In genomic region chr2:218568190-218569037, GRCh38 we compare ENCODE assay signal across 8 cellular contexts. TPM values are rescaled to one million over a fixed set of nuclear protein-coding genes. Genes with fewer than 3 reads are reported as not detected.
DNase-seq lines count a peak whose midpoint lies in the region; ATAC-seq lines count a peak whose summit lies in the region.

TSS of gene CNOT9 (plus strand) at chr2:218568839. CDS start at chr2:218568955, 116 bp downstream.
TSS of gene USP37 (minus strand) at chr2:218568351. CDS start at chr2:218558653, 9,698 bp downstream.

- H3K9me3 Mint-ChIP-seq in activated CD4-positive, alpha-beta T cell treated with anti-CD3 and anti-CD28 coated beads, Interleukin-2, amount 10 ng/mL, durations not matched to agents 7 days and 5 days = no peaks in the 10 kb centered on the region

- peaks cover 56% of the 10 kb centered on the region for H3K36me3 Mint-ChIP-seq in activated CD4-positive, alpha-beta T cell treated with anti-CD3 and anti-CD28 coated beads, Interleukin-2, amount 10 ng/mL, durations not matched to agents 7 days and 5 days (ENCODE audit: low read depth)

- peak within 1 kb of the TSS; percentile 100 for H3K27ac Mint-ChIP-seq in activated CD4-positive, alpha-beta T cell treated with anti-CD3 and anti-CD28 coated beads, Interleukin-2, amount 10 ng/mL, durations not matched to agents 7 days and 5 days

- H3K4me2 ChIP-seq in BLaER1 = peak within 1 kb of the TSS; percentile 91

- H3K4me1 Mint-ChIP-seq in activated CD4-positive, alpha-beta T cell treated with anti-CD3 and anti-CD28 coated beads, Interleukin-2, amount 10 ng/mL, durations not matched to agents 7 days and 5 days = peaks cover 59% of the 10 kb centered on the region

- no peaks in the 10 kb centered on the region for H3K9me3 ChIP-seq in BLaER1

- CTCF ChIA-PET in activated CD4-positive, alpha-beta T cell treated with anti-CD3 and anti-CD28 coated beads, Interleukin-2, amount 10 ng/mL, durations not matched to agents 7 days and 5 days (lab: Charles Lee) = no interaction called here

- peak within 1 kb of the TSS; percentile 97 for H3K27ac ChIP-seq in BLaER1

- no peaks in the 10 kb centered on the region for H3K27me3 ChIP-seq in BLaER1

- peak; percentile 97 for DNase-seq in NCI-H69 (lab: John Stamatoyannopoulos, UW)
- peak; percentile 100 for DNase-seq in activated CD4-positive, alpha-beta T cell treated with anti-CD3 and anti-CD28 coated beads, Interleukin-2, amount 10 ng/mL, durations not matched to agents 7 days and 5 days
- peak; percentile 39 for DNase-seq in cortex of kidney (lab: John Stamatoyannopoulos, UW)
- DNase-seq in left kidney (ENCODE audit: low read depth, low spot score) = peak; percentile 100
- DNase-seq in stimulated activated CD4-positive, alpha-beta T cell treated with anti-CD3 and anti-CD28 coated beads, Interleukin-2, amount 100 ng/mL, for 24 hours = peak; percentile 100

- ATAC-seq in GM19328 (IDR thresholded peaks at IDR 0.05; ENCODE audit: unreplicated experiment) (peak; percentile 77), HG03520 (IDR thresholded peaks at IDR 0.05; ENCODE audit: unreplicated experiment) (peak; percentile 64)

- H3K36me3 ChIP-seq in BLaER1 = peaks cover 48% of the 10 kb centered on the region

- H3K4me1 ChIP-seq in BLaER1 = peaks cover 43% of the 10 kb centered on the region

- H4K20me1 ChIP-seq in BLaER1 = peaks cover 73% of the 10 kb centered on the region

- H3K27me3 Mint-ChIP-seq in activated CD4-positive, alpha-beta T cell treated with anti-CD3 and anti-CD28 coated beads, Interleukin-2, amount 10 ng/mL, durations not matched to agents 7 days and 5 days = no peaks in the 10 kb centered on the region

- H3K9ac ChIP-seq in BLaER1 = peak within 1 kb of the TSS; percentile 97

- POLR2A ChIA-PET in activated CD4-positive, alpha-beta T cell treated with anti-CD3 and anti-CD28 coated beads, Interleukin-2, amount 10 ng/mL, durations not matched to agents 7 days and 5 days (lab: Charles Lee) = no interaction called here

- peak within 1 kb of the TSS; percentile 94 for H3K4me3 ChIP-seq in BLaER1

- H3K4me3 Mint-ChIP-seq in activated CD4-positive, alpha-beta T cell treated with anti-CD3 and anti-CD28 coated beads, Interleukin-2, amount 10 ng/mL, durations not matched to agents 7 days and 5 days = peak within 1 kb of the TSS; percentile 98

RNA-seq across cellular contexts. Expression of gene CNOT9, which starts in this region (rescaled TPM):
- 10 to 100 TPM; 71.0 to 80.9 TPM for total RNA-seq in activated CD4-positive, alpha-beta T cell treated with anti-CD3 and anti-CD28 coated beads, Interleukin-2, amount 10 ng/mL, durations not matched to agents 7 days and 5 days

RNA-seq across cellular contexts. Expression of gene USP37, which starts in this region (rescaled TPM):
- 10 to 100 TPM; 27.4 to 30.5 TPM for total RNA-seq in activated CD4-positive, alpha-beta T cell treated with anti-CD3 and anti-CD28 coated beads, Interleukin-2, amount 10 ng/mL, durations not matched to agents 7 days and 5 days

Comparison
In these comparisons a context has a peak if more than half of its experiments do, and no peak if none do; other contexts are left out.
1. Peak in every context shown above with its lines: DNase-seq, ATAC-seq, H3K4me3 ChIP-seq and H3K27ac ChIP-seq.
2. DNase-seq: peak in every context shown above with its lines; median percentile 100 in activated CD4-positive, alpha-beta T cell treated with anti-CD3 and anti-CD28 coated beads, Interleukin-2, amount 10 ng/mL, durations not matched to agents 7 days and 5 days; 100 in left kidney; 100 in stimulated activated CD4-positive, alpha-beta T cell treated with anti-CD3 and anti-CD28 coated beads, Interleukin-2, amount 100 ng/mL, for 24 hours; 97 in NCI-H69; 39 in cortex of kidney.